ENCODE assay signal across 33 cellular contexts in the genomic region with DNA sequence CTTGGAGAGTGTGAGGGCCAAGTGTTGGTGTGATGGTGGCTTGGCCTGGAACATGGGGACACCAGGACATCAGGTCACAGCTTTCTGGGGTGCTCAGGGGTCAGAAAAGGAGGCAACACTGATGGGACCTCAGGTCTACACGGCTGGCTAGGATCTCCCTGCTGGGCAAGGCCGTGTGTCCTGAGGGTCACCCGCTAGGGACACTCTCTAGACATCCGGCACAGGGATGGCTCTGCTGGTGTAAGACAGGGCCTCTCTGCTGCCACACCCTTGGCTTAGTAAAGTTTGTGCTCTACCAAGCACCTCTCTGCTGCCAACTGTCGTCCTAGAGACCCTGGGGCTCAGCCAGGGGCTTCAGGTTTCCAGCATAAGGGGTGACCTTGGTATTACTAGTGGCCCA. TPM values are rescaled to one million over a fixed set of nuclear protein-coding genes. Genes with fewer than 3 reads are reported as not detected.
"Had no signal": no experiment of that assay in that cellular context is flagged by ENCODE, and none has a peak within 500 bp of the region (broad histone marks: within the 10 kb centered on the region; RNA-seq: fewer than 3 reads in every experiment).

No MANE protein-coding gene starts in this region.

- H3K9me3 Mint-ChIP-seq: naive thymus-derived CD4-positive, alpha-beta T cell; nephron; neural progenitor cell; stimulated activated memory B cell treated with anti-CD40 and anti-IgM and Interleukin-4, amounts not matched to agents 10 μg/mL and 1 μg/mL and 100 μg/mL, for 72 hours; stimulated activated naive CD8-positive, alpha-beta T cell treated with anti-CD3 and anti-CD28 coated beads, Interleukin-15, amount 100 ng/mL, for 72 hours; type B pancreatic cell had no signal

- H3K36me3 Mint-ChIP-seq: naive thymus-derived CD4-positive, alpha-beta T cell; neural progenitor cell; stimulated activated memory B cell treated with anti-CD40 and anti-IgM and Interleukin-4, amounts not matched to agents 10 μg/mL and 1 μg/mL and 100 μg/mL, for 72 hours; type B pancreatic cell had no signal

- H3K27me3 ChIP-seq: ovary, right lobe of liver, testis, transverse colon, upper lobe of right lung, uterus had no signal

- H3K9ac ChIP-seq: neural progenitor cell, parathyroid adenoma had no signal

- H3K4me1 ChIP-seq: neural progenitor cell, parathyroid adenoma, suprapubic skin, testis, tibial artery, transverse colon, upper lobe of right lung, uterus had no signal

- H3K36me3 ChIP-seq: neural progenitor cell, ovary, spleen, suprapubic skin, tibial artery, transverse colon, upper lobe of right lung, uterus had no signal

- H3K27ac Mint-ChIP-seq: nephron; progenitor cell of endocrine pancreas; stimulated activated memory B cell treated with anti-CD40 and anti-IgM and Interleukin-4, amounts not matched to agents 10 μg/mL and 1 μg/mL and 100 μg/mL, for 72 hours; stimulated activated naive CD8-positive, alpha-beta T cell treated with anti-CD3 and anti-CD28 coated beads, Interleukin-15, amount 100 ng/mL, for 72 hours; type B pancreatic cell had no signal

- H3K4me3 Mint-ChIP-seq: nephron; neural progenitor cell; stimulated activated memory B cell treated with anti-CD40 and anti-IgM and Interleukin-4, amounts not matched to agents 10 μg/mL and 1 μg/mL and 100 μg/mL, for 72 hours; stimulated activated naive CD8-positive, alpha-beta T cell treated with anti-CD3 and anti-CD28 coated beads, Interleukin-15, amount 100 ng/mL, for 72 hours; type B pancreatic cell had no signal

- H3K4me2 ChIP-seq: neural progenitor cell, smooth muscle cell had no signal

- H3K4me1 Mint-ChIP-seq: nephron, neural progenitor cell had no signal

- H2AFZ ChIP-seq: neural progenitor cell, parathyroid adenoma had no signal

- H3K4me3 ChIP-seq: neural progenitor cell, ovary, right lobe of liver, skin epidermis, smooth muscle cell, spleen, suprapubic skin, testis, tibial artery, transverse colon, upper lobe of right lung, uterus had no signal

- DNase-seq: naive thymus-derived CD4-positive, alpha-beta T cell; occipital lobe; ovary; right cardiac atrium; spleen; stimulated activated CD4-positive, alpha-beta T cell treated with anti-CD3 and anti-CD28 coated beads, Interleukin-12 subunit alpha, Interleukin-12 subunit beta, amount 100 ng/mL, for 4 hours; stimulated activated CD4-positive, alpha-beta T cell treated with anti-CD3 and anti-CD28 coated beads, Interleukin-1b, Interleukin-23, amount 100 ng/mL, for 48 hours; stimulated activated CD4-positive, alpha-beta T cell treated with anti-CD3 and anti-CD28 coated beads, Interleukin-4, amount 100 ng/mL, for 1 hour; stimulated activated CD4-positive, alpha-beta T cell treated with anti-CD3 and anti-CD28 coated beads, Interleukin-4, amount 100 ng/mL, for 4 hours; stimulated activated CD8-positive, alpha-beta memory T cell treated with anti-CD3 and anti-CD28 coated beads, Interleukin-4, amount 100 ng/mL, for 48 hours; stimulated activated naive CD4-positive, alpha-beta T cell; stimulated activated naive CD8-positive, alpha-beta T cell treated with anti-CD3 and anti-CD28 coated beads, Interleukin-15, amount 100 ng/mL, for 72 hours; stimulated activated naive CD8-positive, alpha-beta T cell treated with anti-CD3 and anti-CD28 coated beads, Interleukin-15, Interleukin-2, amounts not matched to agents 100 U/mL and 50 U/mL, for 24 hours; substantia nigra; testis; transverse colon; upper lobe of right lung; uterus had no signal

- H3K9me3 ChIP-seq: ovary, right lobe of liver, spleen, suprapubic skin, testis, tibial artery, transverse colon, upper lobe of right lung, uterus had no signal

- ATAC-seq: naive thymus-derived CD4-positive, alpha-beta T cell; right cardiac atrium; right lobe of liver; stimulated activated memory B cell treated with anti-CD40 and anti-IgM and Interleukin-4, amounts not matched to agents 10 μg/mL and 1 μg/mL and 100 μg/mL, for 72 hours; stimulated activated naive CD8-positive, alpha-beta T cell treated with anti-CD3 and anti-CD28 coated beads, Interleukin-15, amount 100 ng/mL, for 72 hours; stimulated activated naive CD8-positive, alpha-beta T cell treated with anti-CD3 and anti-CD28 coated beads, Interleukin-15, Interleukin-2, amounts not matched to agents 100 U/mL and 50 U/mL, for 24 hours; upper lobe of right lung had no signal

- H3K27ac ChIP-seq: neural progenitor cell, ovary, parathyroid adenoma, skin epidermis, spleen, suprapubic skin, testis, tibial artery, transverse colon, upper lobe of right lung, uterus had no signal

RNA-seq across cellular contexts. Expression of a gene that starts 16.3 kb away (rescaled TPM):
- total RNA-seq: naive thymus-derived CD4-positive, alpha-beta T cell; occipital lobe; osteoblast; pulmonary artery endothelial cell; right cardiac atrium; transverse colon; upper lobe of right lung; urinary bladder had no signal
- polyA plus RNA-seq: naive thymus-derived CD4-positive, alpha-beta T cell; neural cell; right cardiac atrium; smooth muscle cell had no signal
